ENCODE assay signal across 8 cellular contexts in the genomic region with DNA sequence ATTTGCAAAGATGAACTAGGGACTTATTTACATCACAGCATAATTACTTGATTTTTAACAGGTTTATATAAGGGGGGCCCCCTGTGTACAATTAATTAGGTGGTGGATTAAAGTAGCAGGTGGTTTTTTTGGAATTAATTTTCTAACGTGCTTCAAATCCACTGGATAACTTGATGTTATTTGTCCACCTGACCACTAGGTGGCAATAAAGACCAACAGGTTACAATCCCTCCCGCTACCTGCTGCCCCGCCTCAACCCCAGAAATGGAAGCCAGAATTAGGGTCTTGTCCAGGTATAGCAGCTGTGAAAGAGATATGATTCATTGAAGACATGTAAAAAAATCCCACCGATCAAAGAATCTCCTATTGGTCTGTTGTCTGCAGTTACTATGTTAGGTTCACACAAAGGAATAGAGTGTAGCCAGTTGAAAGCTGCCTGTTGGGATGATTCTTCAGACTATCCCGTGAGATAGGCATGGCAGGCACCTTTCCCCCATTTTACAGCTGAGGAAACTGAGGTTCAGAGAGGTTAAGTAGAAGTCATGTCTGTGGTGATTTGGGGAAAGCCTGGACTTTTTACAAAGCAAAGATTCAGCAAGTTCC. TPM values are rescaled to one million over a fixed set of nuclear protein-coding genes. Genes with fewer than 3 reads are reported as not detected.
DNase-seq lines count a peak whose midpoint lies in the region; ATAC-seq lines count a peak whose summit lies in the region.

No MANE protein-coding gene starts in this region.

- H3K4me3 Mint-ChIP-seq in central memory CD8-positive, alpha-beta T cell: no peak overlapping the region

- no peak overlapping the region for H3K27ac Mint-ChIP-seq in central memory CD8-positive, alpha-beta T cell (ENCODE audit: low read depth)

- H3K9me3 Mint-ChIP-seq in central memory CD8-positive, alpha-beta T cell: no peaks in the 10 kb centered on the region

- no peaks in the 10 kb centered on the region for H3K27me3 Mint-ChIP-seq in central memory CD8-positive, alpha-beta T cell

- peak; percentile 46 for ATAC-seq in GM21447 (IDR thresholded peaks at IDR 0.05; ENCODE audit: unreplicated experiment)
- peak; percentile 36 for ATAC-seq in central memory CD8-positive, alpha-beta T cell (replicated peaks; ENCODE audit: extremely low read depth, poor library complexity, severe bottlenecking)

- no peaks in the 10 kb centered on the region for H3K36me3 Mint-ChIP-seq in central memory CD8-positive, alpha-beta T cell (ENCODE audit: insufficient read depth)

- no peaks in the 10 kb centered on the region for H3K4me1 Mint-ChIP-seq in central memory CD8-positive, alpha-beta T cell

- DNase-seq in NCI-H510A treated with DMSO at 0.1 percent for 48 hours (lab: John Stamatoyannopoulos, UW): peak; percentile 79
- no peak for DNase-seq in NCI-H510A (lab: John Stamatoyannopoulos, UW)
- peak; percentile 30 for DNase-seq in LHCN-M2 (ENCODE audit: low read depth)
- DNase-seq in RPMI7951 (ENCODE audit: low read depth): peak; percentile 45
- DNase-seq in central memory CD8-positive, alpha-beta T cell (ENCODE audit: low spot score in 2 of 2): no peak
- DNase-seq in lung microvascular endothelial cell (ENCODE audit: low read depth in 2 of 2): peak; percentile 39 to 50
- DNase-seq in activated effector memory CD4-positive, alpha-beta T cell treated with anti-CD3 and anti-CD28 coated beads, Interleukin-2, amount 50 U/mL, for 16 hours: no peak

RNA-seq across cellular contexts. Expression of a gene that starts 44.0 kb away (rescaled TPM):
- total RNA-seq in LHCN-M2 (2014; rRNA removed) (107 and 116 TPM in 2 replicates), lung microvascular endothelial cell (55.4 and 77.6 TPM in 2 replicates)
- 35.9 TPM for polyA plus RNA-seq in LHCN-M2 (2012)
- total RNA-seq in RPMI7951 (2014; rRNA removed; shearing (Covaris generic)): 105 and 119 TPM in 2 replicates

Comparison
In these comparisons a context has a peak if more than half of its experiments do, and no peak if none do; other contexts are left out.
1. DNase-seq: peak in NCI-H510A treated with DMSO at 0.1 percent for 48 hours (single experiment), LHCN-M2 (single experiment), RPMI7951 (single experiment) and lung microvascular endothelial cell (2 of 2); none in NCI-H510A (single experiment), central memory CD8-positive, alpha-beta T cell (0 of 2) and activated effector memory CD4-positive, alpha-beta T cell treated with anti-CD3 and anti-CD28 coated beads, Interleukin-2, amount 50 U/mL, for 16 hours (single experiment).